19 cellular contexts compared by ENCODE assay signal in genomic region chr1:89912073-89912472, GRCh38.
DNase-seq lines count a peak whose midpoint lies in the region; ATAC-seq, FAIRE-seq and TF ChIP-seq lines count a peak whose summit lies in the region.
"Had no signal": no experiment of that assay in that cellular context is flagged by ENCODE, and none has a peak within 500 bp of the region (broad histone marks: within the 10 kb centered on the region; RNA-seq: fewer than 3 reads in every experiment).

No MANE protein-coding gene starts in this region.

- TF ChIP-seq CTCF in RWPE2 (IDR thresholded peaks at IDR 0.05; ENCODE audit: poor library complexity, severe bottlenecking) (no peak), endothelial cell (IDR thresholded peaks at IDR 0.05; ENCODE audit: unreplicated experiment) (no peak), osteoblast (IDR thresholded peaks at IDR 0.05; ENCODE audit: extremely low read depth, low read depth, low read length) (no peak)

- DNase-seq in ELR (ENCODE audit: low read depth) (peak; percentile 33), RWPE2 (ENCODE audit: low spot score) (no peak), endothelial cell (ENCODE audit: low spot score) (no peak), osteoblast (ENCODE audit: insufficient read length, low spot score, missing footprints) (no peak), OCI-M2 (lab: John Stamatoyannopoulos, UW; ENCODE audit: unreplicated experiment) (no peak), GM19239 (ENCODE audit: insufficient read length, low spot score) (no peak)
- DNase-seq in stimulated activated CD4-positive, alpha-beta T cell treated with anti-CD3 and anti-CD28 coated beads, Interleukin-4, amount 100 ng/mL, for 4 hours = no peak
- DNase-seq: activated CD4-positive, alpha-beta T cell treated with anti-CD3 and anti-CD28 coated beads, Interleukin-2, amount 50 U/mL, for 1 hour; activated naive CD8-positive, alpha-beta T cell treated with anti-CD3 and anti-CD28 coated beads for 36 hours; activated T-cell treated with anti-CD3 and anti-CD28 coated beads, Interleukin-2, amount 50 U/mL, for 1 hour; BE2C; GOT3; left ventricle myocardium inferior; NCI-H1436; Peyer's patch; psoas muscle had no signal

- H3K27me3 Mint-ChIP-seq in endothelial cell (ENCODE audit: unreplicated experiment) = no peaks in the 10 kb centered on the region
- H3K27me3 Mint-ChIP-seq: activated naive CD8-positive, alpha-beta T cell treated with anti-CD3 and anti-CD28 coated beads for 36 hours had no signal

- peaks cover 10% of the 10 kb centered on the region for H3K79me2 ChIP-seq in osteoblast (ENCODE audit: insufficient read depth, low read length)

- H3K9me3 Mint-ChIP-seq in endothelial cell (ENCODE audit: unreplicated experiment) = no peaks in the 10 kb centered on the region
- H3K9me3 Mint-ChIP-seq: activated naive CD8-positive, alpha-beta T cell treated with anti-CD3 and anti-CD28 coated beads for 36 hours had no signal

- no peaks in the 10 kb centered on the region for H3K36me3 ChIP-seq in RWPE2 (ENCODE audit: low read depth)
- H3K36me3 ChIP-seq in osteoblast (ENCODE audit: insufficient read depth, low read length) = no peaks in the 10 kb centered on the region
- H3K36me3 ChIP-seq: BE2C, left ventricle myocardium inferior, Peyer's patch had no signal

- H3K9me3 ChIP-seq in RWPE2 (ENCODE audit: severe bottlenecking) (no peaks in the 10 kb centered on the region), osteoblast (ENCODE audit: low read depth, low read length) (no peaks in the 10 kb centered on the region)
- H3K9me3 ChIP-seq: BE2C, left ventricle myocardium inferior, Peyer's patch, psoas muscle had no signal

- H2AFZ ChIP-seq in osteoblast (ENCODE audit: low read length) = no peak overlapping the region

- H3K27ac ChIP-seq in RWPE2 (ENCODE audit: poor library complexity, severe bottlenecking) (peak overlapping the region; percentile 65), osteoblast (ENCODE audit: low read depth, low read length) (peak overlapping the region; percentile 88)
- H3K27ac ChIP-seq: left ventricle myocardium inferior, Peyer's patch, psoas muscle had no signal

- peaks cover 6% of the 10 kb centered on the region for H3K36me3 Mint-ChIP-seq in endothelial cell (ENCODE audit: low read depth, unreplicated experiment)

- no peak for ATAC-seq in RWPE2 (ENCODE audit: low read depth)
- ATAC-seq in GM21576 (IDR thresholded peaks at IDR 0.05; ENCODE audit: unreplicated experiment) = no peak
- ATAC-seq: psoas muscle, SK-N-SH treated with all-trans-retinoic acid at 6 μM for 48 hours had no signal

- H3K27me3 ChIP-seq in RWPE2 (ENCODE audit: insufficient read depth, poor library complexity, severe bottlenecking) (no peaks in the 10 kb centered on the region), osteoblast (ENCODE audit: insufficient read depth, low read length) (no peaks in the 10 kb centered on the region)
- H3K27me3 ChIP-seq: BE2C, Peyer's patch had no signal

- H3K4me1 Mint-ChIP-seq in endothelial cell (ENCODE audit: unreplicated experiment) = peaks cover 55% of the 10 kb centered on the region

- H3K4me3 ChIP-seq in RWPE2 (ENCODE audit: severe bottlenecking) (no peak overlapping the region), osteoblast (ENCODE audit: insufficient read depth, low read length) (no peak overlapping the region)
- H3K4me3 ChIP-seq: left ventricle myocardium inferior, Peyer's patch, psoas muscle had no signal

- no peak overlapping the region for H3K4me2 ChIP-seq in osteoblast (ENCODE audit: insufficient read depth, low read length)

- H3K4me3 Mint-ChIP-seq in endothelial cell (ENCODE audit: unreplicated experiment) = peak overlapping the region; percentile 8
- H3K4me3 Mint-ChIP-seq: activated naive CD8-positive, alpha-beta T cell treated with anti-CD3 and anti-CD28 coated beads for 36 hours had no signal

- H4K20me1 ChIP-seq in osteoblast (ENCODE audit: insufficient read depth, low read length) = no peaks in the 10 kb centered on the region

- FAIRE-seq in GM19239 (lab: Jason Lieb, UNC) = no peak
- FAIRE-seq: bronchial epithelial cell had no signal

- H3K27ac Mint-ChIP-seq in endothelial cell (ENCODE audit: unreplicated experiment) = peak overlapping the region; percentile 82
- H3K27ac Mint-ChIP-seq: activated naive CD8-positive, alpha-beta T cell treated with anti-CD3 and anti-CD28 coated beads for 36 hours had no signal

- H3K4me1 ChIP-seq in RWPE2 (ENCODE audit: insufficient read depth, poor library complexity, severe bottlenecking) = peaks cover 43% of the 10 kb centered on the region
- H3K4me1 ChIP-seq in osteoblast (ENCODE audit: insufficient read depth, low read length) = peaks cover 47% of the 10 kb centered on the region
- H3K4me1 ChIP-seq: Peyer's patch had no signal
